8 cellular contexts compared by ENCODE assay signal in the genomic region with DNA sequence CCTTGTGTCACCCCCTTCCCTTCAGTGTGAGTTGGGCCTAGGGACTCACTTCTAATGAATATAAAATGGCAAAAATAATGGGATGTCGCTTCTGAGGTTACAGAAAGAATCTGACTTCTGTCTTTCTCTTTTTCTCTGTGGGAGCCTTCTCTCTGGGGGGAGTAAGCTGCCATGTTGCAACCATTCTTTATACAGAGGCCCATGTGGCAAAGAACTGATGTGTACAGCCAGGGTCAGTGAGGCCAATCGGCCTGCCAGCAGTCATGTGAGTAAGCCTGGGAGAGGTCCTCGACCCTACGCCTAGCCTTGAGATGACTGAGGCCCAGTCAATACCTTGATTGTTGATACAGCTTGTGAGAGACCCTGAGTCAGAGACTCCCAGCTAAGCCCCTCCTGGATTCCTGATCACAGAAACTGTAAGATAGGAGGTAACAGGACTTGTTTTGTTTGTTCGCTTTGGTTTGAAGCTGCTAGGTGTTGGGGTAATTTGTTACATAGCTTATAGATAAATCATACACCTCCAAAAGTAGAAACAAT. TPM values are rescaled to one million over a fixed set of nuclear protein-coding genes. Genes with fewer than 3 reads are reported as not detected.
DNase-seq lines count a peak whose midpoint lies in the region; ATAC-seq lines count a peak whose summit lies in the region.

No MANE protein-coding gene starts in this region.

- H3K27ac ChIP-seq in iPS-18a (ENCODE audit: low read length): no peak overlapping the region
- peak overlapping the region; percentile 89 for H3K27ac ChIP-seq in stomach smooth muscle (ENCODE audit: low read length)

- peaks cover 2% of the 10 kb centered on the region for H3K27me3 ChIP-seq in iPS-18a (ENCODE audit: control insufficient read depth, insufficient read depth, low read length)
- H3K27me3 ChIP-seq in stomach smooth muscle (ENCODE audit: control insufficient read depth in 1 of 2, insufficient read depth in 2 of 2, low read length in 2 of 2): no peaks in the 10 kb centered on the region

- H3K9me3 ChIP-seq in iPS-18a (ENCODE audit: control insufficient read depth, low read depth, low read length) (no peaks in the 10 kb centered on the region), stomach smooth muscle (ENCODE audit: control insufficient read depth in 2 of 2, low read length in 2 of 2) (no peaks in the 10 kb centered on the region)

- peak overlapping the region; percentile 90 for H3K4me3 Mint-ChIP-seq in activated CD8-positive, alpha-beta memory T cell treated with anti-CD3 and anti-CD28 coated beads, Interleukin-2, amount 10 ng/mL, durations not matched to agents 7 days and 5 days
- H3K4me3 Mint-ChIP-seq in activated T-helper 2 cell treated with anti-CD3 and anti-CD28 coated beads, Interferon-gamma antibody, Interleukin-2, Interleukin-4, amounts not matched to agents 10 μg/mL and 5 μg/mL and 100 μg/mL, durations not matched to agents 14 hours and 24 hours and 36 hours (ENCODE audit: low read depth): peak overlapping the region; percentile 94

- H3K4me3 ChIP-seq in iPS-18a (ENCODE audit: low read length) (peak overlapping the region; percentile 99), stomach smooth muscle (ENCODE audit: low read length in 2 of 2) (peak overlapping the region; percentile 91 to 95)

- no peak overlapping the region for H3K27ac Mint-ChIP-seq in activated CD8-positive, alpha-beta memory T cell treated with anti-CD3 and anti-CD28 coated beads, Interleukin-2, amount 10 ng/mL, durations not matched to agents 7 days and 5 days
- H3K27ac Mint-ChIP-seq in activated T-helper 2 cell treated with anti-CD3 and anti-CD28 coated beads, Interferon-gamma antibody, Interleukin-2, Interleukin-4, amounts not matched to agents 10 μg/mL and 5 μg/mL and 100 μg/mL, durations not matched to agents 14 hours and 24 hours and 36 hours: peak overlapping the region; percentile 5

- peaks cover 24% of the 10 kb centered on the region for H3K4me1 Mint-ChIP-seq in activated CD8-positive, alpha-beta memory T cell treated with anti-CD3 and anti-CD28 coated beads, Interleukin-2, amount 10 ng/mL, durations not matched to agents 7 days and 5 days
- peaks cover 23% of the 10 kb centered on the region for H3K4me1 Mint-ChIP-seq in activated T-helper 2 cell treated with anti-CD3 and anti-CD28 coated beads, Interferon-gamma antibody, Interleukin-2, Interleukin-4, amounts not matched to agents 10 μg/mL and 5 μg/mL and 100 μg/mL, durations not matched to agents 14 hours and 24 hours and 36 hours (ENCODE audit: low read depth)

- no peaks in the 10 kb centered on the region for H3K9me3 Mint-ChIP-seq in activated CD8-positive, alpha-beta memory T cell treated with anti-CD3 and anti-CD28 coated beads, Interleukin-2, amount 10 ng/mL, durations not matched to agents 7 days and 5 days (ENCODE audit: low read depth)
- no peaks in the 10 kb centered on the region for H3K9me3 Mint-ChIP-seq in activated T-helper 2 cell treated with anti-CD3 and anti-CD28 coated beads, Interferon-gamma antibody, Interleukin-2, Interleukin-4, amounts not matched to agents 10 μg/mL and 5 μg/mL and 100 μg/mL, durations not matched to agents 14 hours and 24 hours and 36 hours

- intact Hi-C loops in activated T-helper 2 cell treated with anti-CD3 and anti-CD28 coated beads, Interferon-gamma antibody, Interleukin-2, Interleukin-4, amounts not matched to agents 10 μg/mL and 5 μg/mL and 100 μg/mL, durations not matched to agents 14 hours and 24 hours and 36 hours (cut with micrococcal nuclease): loop anchor here (5.0 kb wide), 1 partner anchor 227 kb away; no protein-coding TSS in a partner anchor

- H3K36me3 Mint-ChIP-seq in activated CD8-positive, alpha-beta memory T cell treated with anti-CD3 and anti-CD28 coated beads, Interleukin-2, amount 10 ng/mL, durations not matched to agents 7 days and 5 days: peaks cover 1% of the 10 kb centered on the region
- peaks cover 12% of the 10 kb centered on the region for H3K36me3 Mint-ChIP-seq in activated T-helper 2 cell treated with anti-CD3 and anti-CD28 coated beads, Interferon-gamma antibody, Interleukin-2, Interleukin-4, amounts not matched to agents 10 μg/mL and 5 μg/mL and 100 μg/mL, durations not matched to agents 14 hours and 24 hours and 36 hours (ENCODE audit: low read depth)

- DNase-seq in activated CD8-positive, alpha-beta memory T cell treated with anti-CD3 and anti-CD28 coated beads, Interleukin-2, amount 10 ng/mL, durations not matched to agents 7 days and 5 days: no peak
- no peak for DNase-seq in activated CD8-positive, alpha-beta memory T cell treated with anti-CD3 and anti-CD28 coated beads for 24 hours
- no peak for DNase-seq in activated T-helper 2 cell treated with anti-CD3 and anti-CD28 coated beads, Interferon-gamma antibody, Interleukin-2, Interleukin-4, amounts not matched to agents 10 μg/mL and 5 μg/mL and 100 μg/mL, durations not matched to agents 14 hours and 24 hours and 36 hours (ENCODE audit: low spot score)
- DNase-seq in AG20443 (ENCODE audit: low spot score) (no peak), germinal center (ENCODE audit: low spot score) (no peak)

- H3K27me3 Mint-ChIP-seq in activated CD8-positive, alpha-beta memory T cell treated with anti-CD3 and anti-CD28 coated beads, Interleukin-2, amount 10 ng/mL, durations not matched to agents 7 days and 5 days: no peaks in the 10 kb centered on the region
- H3K27me3 Mint-ChIP-seq in activated T-helper 2 cell treated with anti-CD3 and anti-CD28 coated beads, Interferon-gamma antibody, Interleukin-2, Interleukin-4, amounts not matched to agents 10 μg/mL and 5 μg/mL and 100 μg/mL, durations not matched to agents 14 hours and 24 hours and 36 hours (ENCODE audit: low read depth): no peaks in the 10 kb centered on the region

- CTCF ChIA-PET in activated CD8-positive, alpha-beta memory T cell treated with anti-CD3 and anti-CD28 coated beads, Interleukin-2, amount 10 ng/mL, durations not matched to agents 7 days and 5 days (lab: Charles Lee): interaction anchor here (0.8 to 2.5 kb wide), 5 partner anchors 8 to 520 kb away, joined by 3 to 29 read pairs (median 3); no protein-coding TSS in a partner anchor

- ATAC-seq in activated CD8-positive, alpha-beta memory T cell treated with anti-CD3 and anti-CD28 coated beads, Interleukin-2, amount 10 ng/mL, durations not matched to agents 7 days and 5 days: no peak
- no peak for ATAC-seq in HG02571 (IDR thresholded peaks at IDR 0.05; ENCODE audit: unreplicated experiment)

- H3K36me3 ChIP-seq in iPS-18a (ENCODE audit: control insufficient read depth, low read depth, low read length): no peaks in the 10 kb centered on the region
- no peaks in the 10 kb centered on the region for H3K36me3 ChIP-seq in stomach smooth muscle (ENCODE audit: control insufficient read depth in 2 of 2, insufficient read depth in 2 of 2, low read length in 2 of 2)

- no peak overlapping the region for H3K9ac ChIP-seq in iPS-18a (ENCODE audit: low read length)
- H3K9ac ChIP-seq in stomach smooth muscle (ENCODE audit: low read length in 2 of 2): peak overlapping the region; percentile 83 to 87

- peaks cover 24% of the 10 kb centered on the region for H3K4me1 ChIP-seq in iPS-18a (ENCODE audit: control insufficient read depth, low read depth, low read length)
- peaks cover 21% of the 10 kb centered on the region for H3K4me1 ChIP-seq in stomach smooth muscle (ENCODE audit: control insufficient read depth, insufficient read depth, low read length)

RNA-seq across cellular contexts. Expression of gene TCAF1, which starts 1.7 kb away (rescaled TPM):
- total RNA-seq in activated CD8-positive, alpha-beta memory T cell treated with anti-CD3 and anti-CD28 coated beads, Interleukin-2, amount 10 ng/mL, durations not matched to agents 7 days and 5 days: 10 to 100 TPM; 17.4 to 17.8 TPM
- 18.4 and 22.7 TPM in 2 replicates for total RNA-seq in activated T-helper 2 cell treated with anti-CD3 and anti-CD28 coated beads, Interferon-gamma antibody, Interleukin-2, Interleukin-4, amounts not matched to agents 10 μg/mL and 5 μg/mL and 100 μg/mL, durations not matched to agents 14 hours and 24 hours and 36 hours

RNA-seq across cellular contexts. Expression of gene OR2F2, which starts 34.7 kb away (rescaled TPM):
- not detected for total RNA-seq in activated CD8-positive, alpha-beta memory T cell treated with anti-CD3 and anti-CD28 coated beads, Interleukin-2, amount 10 ng/mL, durations not matched to agents 7 days and 5 days
- not detected in 2 replicates for total RNA-seq in activated T-helper 2 cell treated with anti-CD3 and anti-CD28 coated beads, Interferon-gamma antibody, Interleukin-2, Interleukin-4, amounts not matched to agents 10 μg/mL and 5 μg/mL and 100 μg/mL, durations not matched to agents 14 hours and 24 hours and 36 hours

RNA-seq across cellular contexts. Expression of gene OR2F1, which starts 54.3 kb away (rescaled TPM):
- total RNA-seq in activated CD8-positive, alpha-beta memory T cell treated with anti-CD3 and anti-CD28 coated beads, Interleukin-2, amount 10 ng/mL, durations not matched to agents 7 days and 5 days: not detected
- total RNA-seq in activated T-helper 2 cell treated with anti-CD3 and anti-CD28 coated beads, Interferon-gamma antibody, Interleukin-2, Interleukin-4, amounts not matched to agents 10 μg/mL and 5 μg/mL and 100 μg/mL, durations not matched to agents 14 hours and 24 hours and 36 hours: not detected in 2 replicates
